9 cellular contexts compared by ENCODE assay signal in the genomic region with DNA sequence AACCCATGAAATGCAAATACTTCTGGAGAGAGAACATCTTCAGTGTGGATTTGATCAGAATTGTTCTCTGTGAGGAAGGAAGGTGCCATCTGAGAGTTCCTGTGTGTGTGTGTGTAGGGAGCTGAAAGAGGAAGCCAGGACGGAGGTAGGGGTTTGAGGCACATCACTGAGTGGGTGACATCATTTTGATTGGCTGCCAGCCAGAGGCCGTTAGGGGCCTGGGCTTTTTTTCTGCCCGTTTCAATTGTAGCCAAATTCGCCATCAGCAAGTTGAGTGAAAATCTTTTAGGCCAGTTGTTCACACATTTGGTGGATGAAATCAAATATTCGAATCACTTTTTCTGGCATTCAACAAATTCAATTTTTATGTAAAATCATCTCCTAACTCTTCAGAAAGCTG. TPM values are rescaled to one million over a fixed set of nuclear protein-coding genes. Genes with fewer than 3 reads are reported as not detected.
DNase-seq lines count a peak whose midpoint lies in the region; ATAC-seq and TF ChIP-seq lines count a peak whose summit lies in the region.
"Had no signal": no experiment of that assay in that cellular context is flagged by ENCODE, and none has a peak within 500 bp of the region (broad histone marks: within the 10 kb centered on the region; RNA-seq: fewer than 3 reads in every experiment).

No MANE protein-coding gene starts in this region.

- peak; percentile 7 to 13 for DNase-seq in activated T-cell treated with anti-CD3 and anti-CD28 coated beads, Interleukin-2, amount 50 U/mL, for 72 hours
- no peak for DNase-seq in activated T-cell treated with anti-CD3 and anti-CD28 coated beads, Interleukin-2, amount 50 U/mL, for 24 hours
- DNase-seq in NCI-H526 (lab: John Stamatoyannopoulos, UW) (peak; percentile 58 to 77), glomerular endothelial cell (ENCODE audit: extremely low read depth, low read depth, low spot score) (peak; percentile 14), T-helper 17 cell (no peak), omental fat pad (ENCODE audit: low spot score) (no peak)
- DNase-seq in activated T-cell treated with anti-CD3 and anti-CD28 coated beads, Interleukin-2, amount 50 U/mL, for 48 hours = no peak

- peaks cover 33% of the 10 kb centered on the region for H3K27me3 Mint-ChIP-seq in activated T-cell treated with anti-CD3 and anti-CD28 coated beads, Interleukin-2, amount 50 U/mL, for 72 hours (ENCODE audit: low read depth)
- H3K27me3 Mint-ChIP-seq in activated T-cell treated with anti-CD3 and anti-CD28 coated beads, Interleukin-2, amount 50 U/mL, for 24 hours = peaks cover 29% of the 10 kb centered on the region
- peaks cover 37% of the 10 kb centered on the region for H3K27me3 Mint-ChIP-seq in T-helper 17 cell

- H3K4me3 Mint-ChIP-seq in activated T-cell treated with anti-CD3 and anti-CD28 coated beads, Interleukin-2, amount 50 U/mL, for 72 hours = no peak overlapping the region
- no peak overlapping the region for H3K4me3 Mint-ChIP-seq in activated T-cell treated with anti-CD3 and anti-CD28 coated beads, Interleukin-2, amount 50 U/mL, for 24 hours
- H3K4me3 Mint-ChIP-seq in T-helper 17 cell = no peak overlapping the region

- no peak overlapping the region for H3K27ac Mint-ChIP-seq in activated T-cell treated with anti-CD3 and anti-CD28 coated beads, Interleukin-2, amount 50 U/mL, for 72 hours
- no peak overlapping the region for H3K27ac Mint-ChIP-seq in activated T-cell treated with anti-CD3 and anti-CD28 coated beads, Interleukin-2, amount 50 U/mL, for 24 hours
- no peak overlapping the region for H3K27ac Mint-ChIP-seq in T-helper 17 cell

- TF ChIP-seq CTCF in omental fat pad (IDR thresholded peaks at IDR 0.05) = no peak

- no peak for ATAC-seq in activated T-cell treated with anti-CD3 and anti-CD28 coated beads, Interleukin-2, amount 50 U/mL, for 72 hours (replicated peaks in 1 of 2)
- ATAC-seq in HG03442 (IDR thresholded peaks at IDR 0.05; ENCODE audit: unreplicated experiment) (peak; percentile 84), T-helper 17 cell (no peak), omental fat pad (ENCODE audit: low FRiP score) (no peak)
- ATAC-seq: A549 had no signal

- no peaks in the 10 kb centered on the region for H3K9me3 ChIP-seq in T-helper 17 cell (ENCODE audit: control insufficient read depth, low read length, poor library complexity, severe bottlenecking)

- H3K4me1 Mint-ChIP-seq in activated T-cell treated with anti-CD3 and anti-CD28 coated beads, Interleukin-2, amount 50 U/mL, for 72 hours (ENCODE audit: low read depth) = peaks cover 15% of the 10 kb centered on the region
- peaks cover 14% of the 10 kb centered on the region for H3K4me1 Mint-ChIP-seq in activated T-cell treated with anti-CD3 and anti-CD28 coated beads, Interleukin-2, amount 50 U/mL, for 24 hours (ENCODE audit: low read depth)
- H3K4me1 Mint-ChIP-seq in T-helper 17 cell = no peaks in the 10 kb centered on the region

- peaks cover 8 to 10% of the 10 kb centered on the region in 2 donors for H3K9me3 Mint-ChIP-seq in activated T-cell treated with anti-CD3 and anti-CD28 coated beads, Interleukin-2, amount 50 U/mL, for 72 hours
- peaks cover 11% of the 10 kb centered on the region for H3K9me3 Mint-ChIP-seq in activated T-cell treated with anti-CD3 and anti-CD28 coated beads, Interleukin-2, amount 50 U/mL, for 24 hours

- H3K36me3 Mint-ChIP-seq in activated T-cell treated with anti-CD3 and anti-CD28 coated beads, Interleukin-2, amount 50 U/mL, for 72 hours (ENCODE audit: insufficient read depth in 2 of 2) = peaks cover 7 to 9% of the 10 kb centered on the region in 2 donors
- H3K36me3 Mint-ChIP-seq in activated T-cell treated with anti-CD3 and anti-CD28 coated beads, Interleukin-2, amount 50 U/mL, for 24 hours (ENCODE audit: low read depth) = no peaks in the 10 kb centered on the region
- H3K36me3 Mint-ChIP-seq in T-helper 17 cell (ENCODE audit: low read depth) = peaks cover 2% of the 10 kb centered on the region

RNA-seq across cellular contexts. Expression of a gene that starts 48.9 kb away (rescaled TPM):
- 10 to 100 TPM; 67.6 to 82.1 TPM for total RNA-seq in activated T-cell treated with anti-CD3 and anti-CD28 coated beads, Interleukin-2, amount 50 U/mL, for 72 hours
- 46.9 and 53.3 TPM in 2 replicates for total RNA-seq in glomerular endothelial cell
- 10 to 100 TPM; 37.0 to 55.9 TPM for total RNA-seq in T-helper 17 cell
- 10 to 100 TPM; 28.3 to 39.5 (median 33.2) TPM for total RNA-seq in omental fat pad

Comparison
In these comparisons a context has a peak if more than half of its experiments do, and no peak if none do; other contexts are left out.
1. DNase-seq: peak in activated T-cell treated with anti-CD3 and anti-CD28 coated beads, Interleukin-2, amount 50 U/mL, for 72 hours (2 of 2), NCI-H526 (2 of 2) and glomerular endothelial cell (single experiment); none in activated T-cell treated with anti-CD3 and anti-CD28 coated beads, Interleukin-2, amount 50 U/mL, for 24 hours (single experiment), T-helper 17 cell (0 of 3), omental fat pad (single experiment) and activated T-cell treated with anti-CD3 and anti-CD28 coated beads, Interleukin-2, amount 50 U/mL, for 48 hours (0 of 2).